ENCODE assay signal across 1 cellular context in the genomic region with DNA sequence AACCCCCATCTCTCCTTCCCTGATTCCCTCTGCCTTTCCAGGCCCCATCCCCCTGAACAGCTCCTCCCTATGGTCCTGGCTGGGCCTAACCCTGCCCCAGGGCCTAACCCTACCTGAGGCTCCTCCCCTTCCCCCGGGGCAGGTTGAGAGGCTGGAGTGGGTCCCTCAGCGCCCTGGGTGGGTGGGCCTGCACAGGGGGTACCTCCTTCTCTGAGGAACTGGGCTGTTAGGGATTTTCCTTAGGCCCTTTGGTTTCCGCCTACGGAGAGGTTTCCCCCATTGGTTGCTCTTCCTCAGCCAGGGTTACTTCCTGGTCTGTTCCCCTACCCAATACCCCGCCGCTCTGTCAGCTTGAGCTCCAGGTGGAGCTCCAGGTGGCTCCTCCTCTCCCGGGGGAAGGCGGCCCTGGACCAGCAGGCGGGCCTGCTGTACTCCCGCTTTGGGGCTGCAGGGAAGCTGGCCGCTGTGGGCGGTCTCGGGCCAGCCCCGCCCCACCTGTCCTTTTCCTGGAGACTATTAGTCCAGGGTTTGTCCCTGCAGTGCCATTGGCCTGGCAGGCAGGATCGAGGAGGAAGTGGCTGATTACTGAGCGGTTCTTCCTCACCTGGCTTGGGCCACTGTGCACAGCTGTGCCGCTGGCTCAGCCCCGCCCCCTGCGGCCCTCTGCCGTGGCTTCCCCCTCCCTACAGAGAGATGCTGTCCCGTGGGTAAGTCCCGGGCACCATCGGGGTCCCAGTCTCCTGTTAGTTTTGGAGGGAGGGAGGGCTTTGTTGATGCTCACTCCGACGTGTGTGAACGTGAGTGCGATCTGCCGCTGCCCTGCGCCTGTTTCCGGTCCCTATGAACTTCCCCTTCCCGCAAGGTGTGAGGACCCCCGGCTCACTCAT.
TF ChIP-seq lines count a peak whose summit lies in the region.

No MANE protein-coding gene starts in this region.

TF ChIP-seq in GM12878, 131 proteins besides CTCF, POLR2A, EP300 and RAD21 (continued from another document):
- no peak for TF ChIP-seq FOXM1 (IDR thresholded peaks at IDR 0.05; ENCODE audit: low read depth, low read length)
- 0 out of 2 replicates have a peak, but pooled peaks have one; percentile 52 for TF ChIP-seq NBN (IDR thresholded peaks at IDR 0.05)
- TF ChIP-seq TARDBP (IDR thresholded peaks at IDR 0.05; ENCODE audit: borderline replicate concordance), result no peak
- TF ChIP-seq, protein P1, sequence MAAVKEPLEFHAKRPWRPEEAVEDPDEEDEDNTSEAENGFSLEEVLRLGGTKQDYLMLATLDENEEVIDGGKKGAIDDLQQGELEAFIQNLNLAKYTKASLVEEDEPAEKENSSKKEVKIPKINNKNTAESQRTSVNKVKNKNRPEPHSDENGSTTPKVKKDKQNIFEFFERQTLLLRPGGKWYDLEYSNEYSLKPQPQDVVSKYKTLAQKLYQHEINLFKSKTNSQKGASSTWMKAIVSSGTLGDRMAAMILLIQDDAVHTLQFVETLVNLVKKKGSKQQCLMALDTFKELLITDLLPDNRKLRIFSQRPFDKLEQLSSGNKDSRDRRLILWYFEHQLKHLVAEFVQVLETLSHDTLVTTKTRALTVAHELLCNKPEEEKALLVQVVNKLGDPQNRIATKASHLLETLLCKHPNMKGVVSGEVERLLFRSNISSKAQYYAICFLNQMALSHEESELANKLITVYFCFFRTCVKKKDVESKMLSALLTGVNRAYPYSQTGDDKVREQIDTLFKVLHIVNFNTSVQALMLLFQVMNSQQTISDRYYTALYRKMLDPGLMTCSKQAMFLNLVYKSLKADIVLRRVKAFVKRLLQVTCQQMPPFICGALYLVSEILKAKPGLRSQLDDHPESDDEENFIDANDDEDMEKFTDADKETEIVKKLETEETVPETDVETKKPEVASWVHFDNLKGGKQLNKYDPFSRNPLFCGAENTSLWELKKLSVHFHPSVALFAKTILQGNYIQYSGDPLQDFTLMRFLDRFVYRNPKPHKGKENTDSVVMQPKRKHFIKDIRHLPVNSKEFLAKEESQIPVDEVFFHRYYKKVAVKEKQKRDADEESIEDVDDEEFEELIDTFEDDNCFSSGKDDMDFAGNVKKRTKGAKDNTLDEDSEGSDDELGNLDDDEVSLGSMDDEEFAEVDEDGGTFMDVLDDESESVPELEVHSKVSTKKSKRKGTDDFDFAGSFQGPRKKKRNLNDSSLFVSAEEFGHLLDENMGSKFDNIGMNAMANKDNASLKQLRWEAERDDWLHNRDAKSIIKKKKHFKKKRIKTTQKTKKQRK (IDR thresholded peaks at IDR 0.05; ENCODE audit: low read depth, low read length), result no peak
- TF ChIP-seq PML (IDR thresholded peaks at IDR 0.05; ENCODE audit: low read length), result no peak
- TF ChIP-seq, protein P2, sequence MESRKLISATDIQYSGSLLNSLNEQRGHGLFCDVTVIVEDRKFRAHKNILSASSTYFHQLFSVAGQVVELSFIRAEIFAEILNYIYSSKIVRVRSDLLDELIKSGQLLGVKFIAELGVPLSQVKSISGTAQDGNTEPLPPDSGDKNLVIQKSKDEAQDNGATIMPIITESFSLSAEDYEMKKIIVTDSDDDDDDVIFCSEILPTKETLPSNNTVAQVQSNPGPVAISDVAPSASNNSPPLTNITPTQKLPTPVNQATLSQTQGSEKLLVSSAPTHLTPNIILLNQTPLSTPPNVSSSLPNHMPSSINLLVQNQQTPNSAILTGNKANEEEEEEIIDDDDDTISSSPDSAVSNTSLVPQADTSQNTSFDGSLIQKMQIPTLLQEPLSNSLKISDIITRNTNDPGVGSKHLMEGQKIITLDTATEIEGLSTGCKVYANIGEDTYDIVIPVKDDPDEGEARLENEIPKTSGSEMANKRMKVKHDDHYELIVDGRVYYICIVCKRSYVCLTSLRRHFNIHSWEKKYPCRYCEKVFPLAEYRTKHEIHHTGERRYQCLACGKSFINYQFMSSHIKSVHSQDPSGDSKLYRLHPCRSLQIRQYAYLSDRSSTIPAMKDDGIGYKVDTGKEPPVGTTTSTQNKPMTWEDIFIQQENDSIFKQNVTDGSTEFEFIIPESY (IDR thresholded peaks at IDR 0.05), result no peak
- TF ChIP-seq BRCA1 (IDR thresholded peaks at IDR 0.05; ENCODE audit: low read depth, low read length), result no peak; the same call in 1 of the 2 replicates
- TF ChIP-seq, protein P3, sequence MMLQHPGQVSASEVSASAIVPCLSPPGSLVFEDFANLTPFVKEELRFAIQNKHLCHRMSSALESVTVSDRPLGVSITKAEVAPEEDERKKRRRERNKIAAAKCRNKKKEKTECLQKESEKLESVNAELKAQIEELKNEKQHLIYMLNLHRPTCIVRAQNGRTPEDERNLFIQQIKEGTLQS (IDR thresholded peaks at IDR 0.05; ENCODE audit: borderline replicate concordance, extremely low read depth, low read depth, low read length), result no peak
- TF ChIP-seq, protein P4, sequence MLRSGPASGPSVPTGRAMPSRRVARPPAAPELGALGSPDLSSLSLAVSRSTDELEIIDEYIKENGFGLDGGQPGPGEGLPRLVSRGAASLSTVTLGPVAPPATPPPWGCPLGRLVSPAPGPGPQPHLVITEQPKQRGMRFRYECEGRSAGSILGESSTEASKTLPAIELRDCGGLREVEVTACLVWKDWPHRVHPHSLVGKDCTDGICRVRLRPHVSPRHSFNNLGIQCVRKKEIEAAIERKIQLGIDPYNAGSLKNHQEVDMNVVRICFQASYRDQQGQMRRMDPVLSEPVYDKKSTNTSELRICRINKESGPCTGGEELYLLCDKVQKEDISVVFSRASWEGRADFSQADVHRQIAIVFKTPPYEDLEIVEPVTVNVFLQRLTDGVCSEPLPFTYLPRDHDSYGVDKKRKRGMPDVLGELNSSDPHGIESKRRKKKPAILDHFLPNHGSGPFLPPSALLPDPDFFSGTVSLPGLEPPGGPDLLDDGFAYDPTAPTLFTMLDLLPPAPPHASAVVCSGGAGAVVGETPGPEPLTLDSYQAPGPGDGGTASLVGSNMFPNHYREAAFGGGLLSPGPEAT (IDR thresholded peaks at IDR 0.05; ENCODE audit: low read depth), result peak; percentile 80; the same call in 1 of the 2 replicates
- TF ChIP-seq, protein P5, sequence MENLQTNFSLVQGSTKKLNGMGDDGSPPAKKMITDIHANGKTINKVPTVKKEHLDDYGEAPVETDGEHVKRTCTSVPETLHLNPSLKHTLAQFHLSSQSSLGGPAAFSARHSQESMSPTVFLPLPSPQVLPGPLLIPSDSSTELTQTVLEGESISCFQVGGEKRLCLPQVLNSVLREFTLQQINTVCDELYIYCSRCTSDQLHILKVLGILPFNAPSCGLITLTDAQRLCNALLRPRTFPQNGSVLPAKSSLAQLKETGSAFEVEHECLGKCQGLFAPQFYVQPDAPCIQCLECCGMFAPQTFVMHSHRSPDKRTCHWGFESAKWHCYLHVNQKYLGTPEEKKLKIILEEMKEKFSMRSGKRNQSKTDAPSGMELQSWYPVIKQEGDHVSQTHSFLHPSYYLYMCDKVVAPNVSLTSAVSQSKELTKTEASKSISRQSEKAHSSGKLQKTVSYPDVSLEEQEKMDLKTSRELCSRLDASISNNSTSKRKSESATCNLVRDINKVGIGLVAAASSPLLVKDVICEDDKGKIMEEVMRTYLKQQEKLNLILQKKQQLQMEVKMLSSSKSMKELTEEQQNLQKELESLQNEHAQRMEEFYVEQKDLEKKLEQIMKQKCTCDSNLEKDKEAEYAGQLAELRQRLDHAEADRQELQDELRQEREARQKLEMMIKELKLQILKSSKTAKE (IDR thresholded peaks at IDR 0.05; ENCODE audit: low read depth, poor library complexity, severe bottlenecking), result no peak
- no peak for TF ChIP-seq NFXL1 (IDR thresholded peaks at IDR 0.05; ENCODE audit: borderline replicate concordance)
- no peak for TF ChIP-seq MYC (IDR thresholded peaks at IDR 0.05; ENCODE audit: insufficient read depth, insufficient read length, insufficient replicate concordance, low read length, severe bottlenecking)
- 0 out of 2 replicates have a peak, but pooled peaks have one; percentile 7 for TF ChIP-seq CHD2 (IDR thresholded peaks at IDR 0.05; ENCODE audit: borderline replicate concordance, low read depth, low read length)
- TF ChIP-seq TCF7 (IDR thresholded peaks at IDR 0.05; ENCODE audit: borderline replicate concordance), result no peak
- TF ChIP-seq JUNB (IDR thresholded peaks at IDR 0.05), result no peak
- TF ChIP-seq JUND (IDR thresholded peaks at IDR 0.05; ENCODE audit: low read depth, low read length), result no peak
- no peak; the same call in 1 of the 2 replicates for TF ChIP-seq ATF7 (IDR thresholded peaks at IDR 0.05; ENCODE audit: low read depth)
